In the genomic region with DNA sequence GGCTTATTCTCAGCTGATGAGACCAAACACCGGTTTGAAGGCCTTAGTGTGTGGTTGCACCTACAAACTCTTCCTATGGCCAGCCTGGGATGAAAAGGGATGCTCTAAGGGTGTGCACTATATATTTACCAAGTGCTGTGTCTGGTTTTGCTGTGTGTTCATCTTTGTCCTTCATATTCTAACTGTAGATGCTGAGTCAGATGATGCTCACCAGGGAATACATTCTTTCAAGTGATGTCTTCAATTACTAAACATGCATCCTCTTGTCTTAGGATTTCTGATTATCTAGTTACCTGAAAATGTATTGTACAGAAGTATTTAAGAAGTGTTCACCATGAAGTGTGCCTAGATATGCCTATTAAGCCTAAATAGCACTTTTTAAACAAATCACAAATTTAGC, we compare ENCODE assay signal across 18 cellular contexts.
"Had no signal": no experiment of that assay in that cellular context is flagged by ENCODE, and none has a peak within 500 bp of the region (broad histone marks: within the 10 kb centered on the region; RNA-seq: fewer than 3 reads in every experiment).

No MANE protein-coding gene starts in this region.

- H3K27me3 Mint-ChIP-seq: activated CD4-positive, alpha-beta memory T cell treated with anti-CD3 and anti-CD28 coated beads, Interleukin-2, amount 10 ng/mL, durations not matched to agents 7 days and 5 days; activated naive CD8-positive, alpha-beta T cell; type B pancreatic cell had no signal

- H3K27me3 ChIP-seq: dorsolateral prefrontal cortex, heart left ventricle, sigmoid colon had no signal

- H3K4me3 ChIP-seq: dorsolateral prefrontal cortex, heart left ventricle, left ventricle myocardium inferior, psoas muscle, sigmoid colon had no signal

- ATAC-seq: esophagus mucosa, heart left ventricle, psoas muscle had no signal

- H3K4me1 ChIP-seq: heart left ventricle, left ventricle myocardium inferior, psoas muscle, sigmoid colon had no signal

- H3K9me3 ChIP-seq: heart left ventricle, left ventricle myocardium inferior, psoas muscle, sigmoid colon had no signal

- H3K36me3 Mint-ChIP-seq: activated naive CD8-positive, alpha-beta T cell; type B pancreatic cell had no signal

- H3K4me1 Mint-ChIP-seq: activated CD4-positive, alpha-beta memory T cell treated with anti-CD3 and anti-CD28 coated beads, Interleukin-2, amount 10 ng/mL, durations not matched to agents 7 days and 5 days; nephron progenitor cell had no signal

- H3K36me3 ChIP-seq: heart left ventricle, left ventricle myocardium inferior, sigmoid colon had no signal

- H3K27ac Mint-ChIP-seq: activated CD4-positive, alpha-beta memory T cell treated with anti-CD3 and anti-CD28 coated beads, Interleukin-2, amount 10 ng/mL, durations not matched to agents 7 days and 5 days; activated naive CD8-positive, alpha-beta T cell; nephron progenitor cell; type B pancreatic cell had no signal

- FAIRE-seq: frontal cortex had no signal

- H3K27ac ChIP-seq: dorsolateral prefrontal cortex, heart left ventricle, left ventricle myocardium inferior, psoas muscle, sigmoid colon had no signal

- H3K4me3 Mint-ChIP-seq: activated CD4-positive, alpha-beta memory T cell treated with anti-CD3 and anti-CD28 coated beads, Interleukin-2, amount 10 ng/mL, durations not matched to agents 7 days and 5 days; activated naive CD8-positive, alpha-beta T cell; nephron progenitor cell; type B pancreatic cell had no signal

- DNase-seq: activated CD4-positive, alpha-beta memory T cell treated with anti-CD3 and anti-CD28 coated beads, Interleukin-2, amount 10 ng/mL, durations not matched to agents 7 days and 5 days; activated gamma-delta T cell; activated T-cell treated with anti-CD3 and anti-CD28 coated beads, Interleukin-2, amount 50 U/mL, for 48 hours; anterior cingulate cortex; dorsolateral prefrontal cortex; heart left ventricle; islet precursor cell; left ventricle myocardium inferior; mesenchymal stem cell; nephron progenitor cell; psoas muscle; sigmoid colon; stimulated activated CD4-positive, alpha-beta T cell treated with anti-CD3 and anti-CD28 coated beads, Interleukin-2, amount 100 ng/mL, for 48 hours; stimulated activated naive CD4-positive, alpha-beta T cell treated with Interleukin-2 at 50 U/mL for 16 hours had no signal
